Comparison of ENCODE assay signal across 1 cellular context in the genomic region with DNA sequence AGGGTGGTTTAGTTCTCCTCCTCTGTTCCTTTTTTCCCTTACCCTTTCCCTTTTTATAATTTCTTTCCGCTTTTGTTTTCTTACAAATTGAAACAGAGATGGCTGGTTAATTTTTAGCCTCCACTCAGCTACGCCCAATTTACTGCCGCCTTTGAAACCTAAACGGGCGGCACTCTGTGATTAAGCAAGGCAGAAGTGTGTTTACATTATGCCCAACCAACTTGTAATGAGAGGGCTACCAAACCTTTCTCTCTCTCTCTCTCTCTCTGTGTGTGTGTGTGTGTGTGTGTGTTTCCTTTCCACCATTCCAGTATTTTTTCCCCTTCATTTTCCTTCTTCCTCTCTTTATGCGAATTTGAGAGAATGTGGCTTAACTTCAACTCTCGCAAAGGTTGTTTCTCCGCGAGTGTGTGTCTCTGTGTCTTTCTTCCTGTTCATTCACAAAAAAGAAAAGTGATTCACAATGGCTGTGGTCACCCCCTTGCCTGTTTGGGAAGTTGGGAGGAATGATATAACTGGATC.
TF ChIP-seq lines count a peak whose summit lies in the region.

No MANE protein-coding gene starts in this region.

TF ChIP-seq in HepG2, 621 proteins besides CTCF, POLR2A, EP300 and RAD21 (continued from another document and continues in another):
- TF ChIP-seq, protein P1, sequence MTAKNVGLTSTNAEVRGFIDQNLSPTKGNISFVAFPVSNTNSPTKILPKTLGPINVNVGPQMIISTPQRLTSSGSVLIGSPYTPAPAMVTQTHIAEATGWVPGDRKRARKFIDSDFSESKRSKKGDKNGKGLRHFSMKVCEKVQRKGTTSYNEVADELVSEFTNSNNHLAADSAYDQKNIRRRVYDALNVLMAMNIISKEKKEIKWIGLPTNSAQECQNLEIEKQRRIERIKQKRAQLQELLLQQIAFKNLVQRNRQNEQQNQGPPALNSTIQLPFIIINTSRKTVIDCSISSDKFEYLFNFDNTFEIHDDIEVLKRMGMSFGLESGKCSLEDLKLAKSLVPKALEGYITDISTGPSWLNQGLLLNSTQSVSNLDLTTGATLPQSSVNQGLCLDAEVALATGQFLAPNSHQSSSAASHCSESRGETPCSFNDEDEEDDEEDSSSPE (CRISPR knock-in tag; IDR thresholded peaks at IDR 0.05): peak; percentile 68
- no peak for TF ChIP-seq DR1 (CRISPR knock-in tag; IDR thresholded peaks at IDR 0.05)
- TF ChIP-seq, protein P2, sequence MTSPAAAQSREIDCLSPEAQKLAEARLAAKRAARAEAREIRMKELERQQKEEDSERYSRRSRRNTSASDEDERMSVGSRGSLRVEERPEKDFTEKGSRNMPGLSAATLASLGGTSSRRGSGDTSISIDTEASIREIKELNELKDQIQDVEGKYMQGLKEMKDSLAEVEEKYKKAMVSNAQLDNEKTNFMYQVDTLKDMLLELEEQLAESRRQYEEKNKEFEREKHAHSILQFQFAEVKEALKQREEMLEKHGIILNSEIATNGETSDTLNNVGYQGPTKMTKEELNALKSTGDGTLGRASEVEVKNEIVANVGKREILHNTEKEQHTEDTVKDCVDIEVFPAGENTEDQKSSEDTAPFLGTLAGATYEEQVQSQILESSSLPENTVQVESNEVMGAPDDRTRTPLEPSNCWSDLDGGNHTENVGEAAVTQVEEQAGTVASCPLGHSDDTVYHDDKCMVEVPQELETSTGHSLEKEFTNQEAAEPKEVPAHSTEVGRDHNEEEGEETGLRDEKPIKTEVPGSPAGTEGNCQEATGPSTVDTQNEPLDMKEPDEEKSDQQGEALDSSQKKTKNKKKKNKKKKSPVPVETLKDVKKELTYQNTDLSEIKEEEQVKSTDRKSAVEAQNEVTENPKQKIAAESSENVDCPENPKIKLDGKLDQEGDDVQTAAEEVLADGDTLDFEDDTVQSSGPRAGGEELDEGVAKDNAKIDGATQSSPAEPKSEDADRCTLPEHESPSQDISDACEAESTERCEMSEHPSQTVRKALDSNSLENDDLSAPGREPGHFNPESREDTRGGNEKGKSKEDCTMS (CRISPR knock-in tag; conservative IDR thresholded peaks at IDR 0.05): no peak
- TF ChIP-seq TCF12 (IDR thresholded peaks at IDR 0.05): no peak
- no peak for TF ChIP-seq TCF12 (CRISPR knock-in tag; IDR thresholded peaks at IDR 0.05)
- TF ChIP-seq LCORL (IDR thresholded peaks at IDR 0.05): peak; percentile 95
- TF ChIP-seq LCORL (CRISPR knock-in tag; IDR thresholded peaks at IDR 0.05): peak; percentile 87; the same call in 1 of the 2 replicates
- TF ChIP-seq, protein P3, sequence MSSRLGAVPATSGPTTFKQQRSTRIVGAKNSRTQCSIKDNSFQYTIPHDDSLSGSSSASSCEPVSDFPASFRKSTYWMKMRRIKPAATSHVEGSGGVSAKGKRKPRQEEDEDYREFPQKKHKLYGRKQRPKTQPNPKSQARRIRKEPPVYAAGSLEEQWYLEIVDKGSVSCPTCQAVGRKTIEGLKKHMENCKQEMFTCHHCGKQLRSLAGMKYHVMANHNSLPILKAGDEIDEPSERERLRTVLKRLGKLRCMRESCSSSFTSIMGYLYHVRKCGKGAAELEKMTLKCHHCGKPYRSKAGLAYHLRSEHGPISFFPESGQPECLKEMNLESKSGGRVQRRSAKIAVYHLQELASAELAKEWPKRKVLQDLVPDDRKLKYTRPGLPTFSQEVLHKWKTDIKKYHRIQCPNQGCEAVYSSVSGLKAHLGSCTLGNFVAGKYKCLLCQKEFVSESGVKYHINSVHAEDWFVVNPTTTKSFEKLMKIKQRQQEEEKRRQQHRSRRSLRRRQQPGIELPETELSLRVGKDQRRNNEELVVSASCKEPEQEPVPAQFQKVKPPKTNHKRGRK (CRISPR knock-in tag; IDR thresholded peaks at IDR 0.05): 0 out of 2 replicates have a peak, but pooled peaks have one; percentile 23
- TF ChIP-seq, protein P4, sequence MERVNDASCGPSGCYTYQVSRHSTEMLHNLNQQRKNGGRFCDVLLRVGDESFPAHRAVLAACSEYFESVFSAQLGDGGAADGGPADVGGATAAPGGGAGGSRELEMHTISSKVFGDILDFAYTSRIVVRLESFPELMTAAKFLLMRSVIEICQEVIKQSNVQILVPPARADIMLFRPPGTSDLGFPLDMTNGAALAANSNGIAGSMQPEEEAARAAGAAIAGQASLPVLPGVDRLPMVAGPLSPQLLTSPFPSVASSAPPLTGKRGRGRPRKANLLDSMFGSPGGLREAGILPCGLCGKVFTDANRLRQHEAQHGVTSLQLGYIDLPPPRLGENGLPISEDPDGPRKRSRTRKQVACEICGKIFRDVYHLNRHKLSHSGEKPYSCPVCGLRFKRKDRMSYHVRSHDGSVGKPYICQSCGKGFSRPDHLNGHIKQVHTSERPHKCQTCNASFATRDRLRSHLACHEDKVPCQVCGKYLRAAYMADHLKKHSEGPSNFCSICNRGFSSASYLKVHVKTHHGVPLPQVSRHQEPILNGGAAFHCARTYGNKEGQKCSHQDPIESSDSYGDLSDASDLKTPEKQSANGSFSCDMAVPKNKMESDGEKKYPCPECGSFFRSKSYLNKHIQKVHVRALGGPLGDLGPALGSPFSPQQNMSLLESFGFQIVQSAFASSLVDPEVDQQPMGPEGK (CRISPR knock-in tag; IDR thresholded peaks at IDR 0.05): peak; percentile 79
- TF ChIP-seq, protein P5, sequence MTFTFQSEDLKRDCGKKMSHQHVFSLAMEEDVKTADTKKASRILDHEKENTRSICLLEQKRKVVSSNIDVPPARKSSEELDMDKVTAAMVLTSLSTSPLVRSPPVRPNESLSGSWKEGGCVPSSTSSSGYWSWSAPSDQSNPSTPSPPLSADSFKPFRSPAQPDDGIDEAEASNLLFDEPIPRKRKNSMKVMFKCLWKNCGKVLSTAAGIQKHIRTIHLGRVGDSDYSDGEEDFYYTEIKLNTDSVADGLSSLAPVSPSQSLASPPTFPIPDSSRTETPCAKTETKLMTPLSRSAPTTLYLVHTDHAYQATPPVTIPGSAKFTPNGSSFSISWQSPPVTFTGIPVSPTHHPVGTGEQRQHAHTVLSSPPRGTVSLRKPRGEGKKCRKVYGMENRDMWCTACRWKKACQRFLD (CRISPR knock-in tag; IDR thresholded peaks at IDR 0.05; ENCODE audit: borderline replicate concordance): no peak
- peak; percentile 55; the same call in 1 of the 2 replicates for TF ChIP-seq ETV5 (CRISPR knock-in tag; IDR thresholded peaks at IDR 0.05; ENCODE audit: borderline replicate concordance)
- TF ChIP-seq, protein P6, sequence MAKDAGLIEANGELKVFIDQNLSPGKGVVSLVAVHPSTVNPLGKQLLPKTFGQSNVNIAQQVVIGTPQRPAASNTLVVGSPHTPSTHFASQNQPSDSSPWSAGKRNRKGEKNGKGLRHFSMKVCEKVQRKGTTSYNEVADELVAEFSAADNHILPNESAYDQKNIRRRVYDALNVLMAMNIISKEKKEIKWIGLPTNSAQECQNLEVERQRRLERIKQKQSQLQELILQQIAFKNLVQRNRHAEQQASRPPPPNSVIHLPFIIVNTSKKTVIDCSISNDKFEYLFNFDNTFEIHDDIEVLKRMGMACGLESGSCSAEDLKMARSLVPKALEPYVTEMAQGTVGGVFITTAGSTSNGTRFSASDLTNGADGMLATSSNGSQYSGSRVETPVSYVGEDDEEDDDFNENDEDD (CRISPR knock-in tag; IDR thresholded peaks at IDR 0.05; ENCODE audit: borderline replicate concordance): peak; percentile 46; the same call in 1 of the 2 replicates
- no peak for TF ChIP-seq GTF2F1 (IDR thresholded peaks at IDR 0.05; ENCODE audit: low read length)
- no peak for TF ChIP-seq BRCA1 (CRISPR knock-in tag; IDR thresholded peaks at IDR 0.05)
- TF ChIP-seq, protein P7, sequence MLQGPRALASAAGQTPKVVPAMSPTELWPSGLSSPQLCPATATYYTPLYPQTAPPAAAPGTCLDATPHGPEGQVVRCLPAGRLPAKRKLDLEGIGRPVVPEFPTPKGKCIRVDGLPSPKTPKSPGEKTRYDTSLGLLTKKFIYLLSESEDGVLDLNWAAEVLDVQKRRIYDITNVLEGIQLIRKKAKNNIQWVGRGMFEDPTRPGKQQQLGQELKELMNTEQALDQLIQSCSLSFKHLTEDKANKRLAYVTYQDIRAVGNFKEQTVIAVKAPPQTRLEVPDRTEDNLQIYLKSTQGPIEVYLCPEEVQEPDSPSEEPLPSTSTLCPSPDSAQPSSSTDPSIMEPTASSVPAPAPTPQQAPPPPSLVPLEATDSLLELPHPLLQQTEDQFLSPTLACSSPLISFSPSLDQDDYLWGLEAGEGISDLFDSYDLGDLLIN (CRISPR knock-in tag; IDR thresholded peaks at IDR 0.05; ENCODE audit: borderline replicate concordance): no peak
- TF ChIP-seq ZNF790 (CRISPR knock-in tag; IDR thresholded peaks at IDR 0.05; ENCODE audit: borderline replicate concordance): no peak
- TF ChIP-seq, protein P8, sequence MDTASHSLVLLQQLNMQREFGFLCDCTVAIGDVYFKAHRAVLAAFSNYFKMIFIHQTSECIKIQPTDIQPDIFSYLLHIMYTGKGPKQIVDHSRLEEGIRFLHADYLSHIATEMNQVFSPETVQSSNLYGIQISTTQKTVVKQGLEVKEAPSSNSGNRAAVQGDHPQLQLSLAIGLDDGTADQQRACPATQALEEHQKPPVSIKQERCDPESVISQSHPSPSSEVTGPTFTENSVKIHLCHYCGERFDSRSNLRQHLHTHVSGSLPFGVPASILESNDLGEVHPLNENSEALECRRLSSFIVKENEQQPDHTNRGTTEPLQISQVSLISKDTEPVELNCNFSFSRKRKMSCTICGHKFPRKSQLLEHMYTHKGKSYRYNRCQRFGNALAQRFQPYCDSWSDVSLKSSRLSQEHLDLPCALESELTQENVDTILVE (CRISPR knock-in tag; IDR thresholded peaks at IDR 0.05): peak; percentile 91
- TF ChIP-seq, protein P9, sequence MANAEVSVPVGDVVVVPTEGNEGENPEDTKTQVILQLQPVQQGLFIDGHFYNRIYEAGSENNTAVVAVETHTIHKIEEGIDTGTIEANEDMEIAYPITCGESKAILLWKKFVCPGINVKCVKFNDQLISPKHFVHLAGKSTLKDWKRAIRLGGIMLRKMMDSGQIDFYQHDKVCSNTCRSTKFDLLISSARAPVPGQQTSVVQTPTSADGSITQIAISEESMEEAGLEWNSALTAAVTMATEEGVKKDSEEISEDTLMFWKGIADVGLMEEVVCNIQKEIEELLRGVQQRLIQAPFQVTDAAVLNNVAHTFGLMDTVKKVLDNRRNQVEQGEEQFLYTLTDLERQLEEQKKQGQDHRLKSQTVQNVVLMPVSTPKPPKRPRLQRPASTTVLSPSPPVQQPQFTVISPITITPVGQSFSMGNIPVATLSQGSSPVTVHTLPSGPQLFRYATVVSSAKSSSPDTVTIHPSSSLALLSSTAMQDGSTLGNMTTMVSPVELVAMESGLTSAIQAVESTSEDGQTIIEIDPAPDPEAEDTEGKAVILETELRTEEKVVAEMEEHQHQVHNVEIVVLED (CRISPR knock-in tag; IDR thresholded peaks at IDR 0.05; ENCODE audit: borderline replicate concordance): peak; percentile 34; the same call in 1 of the 2 replicates
- TF ChIP-seq ZNF777 (CRISPR knock-in tag; IDR thresholded peaks at IDR 0.05): no peak
- TF ChIP-seq, protein P10, sequence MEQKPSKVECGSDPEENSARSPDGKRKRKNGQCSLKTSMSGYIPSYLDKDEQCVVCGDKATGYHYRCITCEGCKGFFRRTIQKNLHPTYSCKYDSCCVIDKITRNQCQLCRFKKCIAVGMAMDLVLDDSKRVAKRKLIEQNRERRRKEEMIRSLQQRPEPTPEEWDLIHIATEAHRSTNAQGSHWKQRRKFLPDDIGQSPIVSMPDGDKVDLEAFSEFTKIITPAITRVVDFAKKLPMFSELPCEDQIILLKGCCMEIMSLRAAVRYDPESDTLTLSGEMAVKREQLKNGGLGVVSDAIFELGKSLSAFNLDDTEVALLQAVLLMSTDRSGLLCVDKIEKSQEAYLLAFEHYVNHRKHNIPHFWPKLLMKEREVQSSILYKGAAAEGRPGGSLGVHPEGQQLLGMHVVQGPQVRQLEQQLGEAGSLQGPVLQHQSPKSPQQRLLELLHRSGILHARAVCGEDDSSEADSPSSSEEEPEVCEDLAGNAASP (CRISPR knock-in tag; IDR thresholded peaks at IDR 0.05; ENCODE audit: borderline replicate concordance): peak; percentile 76; the same call in 1 of the 2 replicates
- TF ChIP-seq CREM (IDR thresholded peaks at IDR 0.05): peak; percentile 70
- TF ChIP-seq CREM (CRISPR knock-in tag; IDR thresholded peaks at IDR 0.05): no peak
- no peak for TF ChIP-seq EED (CRISPR knock-in tag; IDR thresholded peaks at IDR 0.05)
- peak; percentile 83 for TF ChIP-seq ASH2L (IDR thresholded peaks at IDR 0.05; ENCODE audit: insufficient read length, low read depth, low read length)
- TF ChIP-seq, protein P11, sequence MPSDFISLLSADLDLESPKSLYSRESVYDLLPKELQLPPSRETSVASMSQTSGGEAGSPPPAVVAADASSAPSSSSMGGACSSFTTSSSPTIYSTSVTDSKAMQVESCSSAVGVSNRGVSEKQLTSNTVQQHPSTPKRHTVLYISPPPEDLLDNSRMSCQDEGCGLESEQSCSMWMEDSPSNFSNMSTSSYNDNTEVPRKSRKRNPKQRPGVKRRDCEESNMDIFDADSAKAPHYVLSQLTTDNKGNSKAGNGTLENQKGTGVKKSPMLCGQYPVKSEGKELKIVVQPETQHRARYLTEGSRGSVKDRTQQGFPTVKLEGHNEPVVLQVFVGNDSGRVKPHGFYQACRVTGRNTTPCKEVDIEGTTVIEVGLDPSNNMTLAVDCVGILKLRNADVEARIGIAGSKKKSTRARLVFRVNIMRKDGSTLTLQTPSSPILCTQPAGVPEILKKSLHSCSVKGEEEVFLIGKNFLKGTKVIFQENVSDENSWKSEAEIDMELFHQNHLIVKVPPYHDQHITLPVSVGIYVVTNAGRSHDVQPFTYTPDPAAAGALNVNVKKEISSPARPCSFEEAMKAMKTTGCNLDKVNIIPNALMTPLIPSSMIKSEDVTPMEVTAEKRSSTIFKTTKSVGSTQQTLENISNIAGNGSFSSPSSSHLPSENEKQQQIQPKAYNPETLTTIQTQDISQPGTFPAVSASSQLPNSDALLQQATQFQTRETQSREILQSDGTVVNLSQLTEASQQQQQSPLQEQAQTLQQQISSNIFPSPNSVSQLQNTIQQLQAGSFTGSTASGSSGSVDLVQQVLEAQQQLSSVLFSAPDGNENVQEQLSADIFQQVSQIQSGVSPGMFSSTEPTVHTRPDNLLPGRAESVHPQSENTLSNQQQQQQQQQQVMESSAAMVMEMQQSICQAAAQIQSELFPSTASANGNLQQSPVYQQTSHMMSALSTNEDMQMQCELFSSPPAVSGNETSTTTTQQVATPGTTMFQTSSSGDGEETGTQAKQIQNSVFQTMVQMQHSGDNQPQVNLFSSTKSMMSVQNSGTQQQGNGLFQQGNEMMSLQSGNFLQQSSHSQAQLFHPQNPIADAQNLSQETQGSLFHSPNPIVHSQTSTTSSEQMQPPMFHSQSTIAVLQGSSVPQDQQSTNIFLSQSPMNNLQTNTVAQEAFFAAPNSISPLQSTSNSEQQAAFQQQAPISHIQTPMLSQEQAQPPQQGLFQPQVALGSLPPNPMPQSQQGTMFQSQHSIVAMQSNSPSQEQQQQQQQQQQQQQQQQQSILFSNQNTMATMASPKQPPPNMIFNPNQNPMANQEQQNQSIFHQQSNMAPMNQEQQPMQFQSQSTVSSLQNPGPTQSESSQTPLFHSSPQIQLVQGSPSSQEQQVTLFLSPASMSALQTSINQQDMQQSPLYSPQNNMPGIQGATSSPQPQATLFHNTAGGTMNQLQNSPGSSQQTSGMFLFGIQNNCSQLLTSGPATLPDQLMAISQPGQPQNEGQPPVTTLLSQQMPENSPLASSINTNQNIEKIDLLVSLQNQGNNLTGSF (CRISPR knock-in tag; IDR thresholded peaks at IDR 0.05): no peak
- TF ChIP-seq MIXL1 (CRISPR knock-in tag; IDR thresholded peaks at IDR 0.05): peak; percentile 91
- TF ChIP-seq POGZ (CRISPR knock-in tag; IDR thresholded peaks at IDR 0.05): no peak
- TF ChIP-seq RXRB (CRISPR knock-in tag; IDR thresholded peaks at IDR 0.05; ENCODE audit: borderline replicate concordance): peak; percentile 86
- peak; percentile 88 for TF ChIP-seq ELF3 (CRISPR knock-in tag; IDR thresholded peaks at IDR 0.05)
- peak; percentile 97 for TF ChIP-seq CCAR2 (optimal IDR thresholded peaks at IDR 0.05; ENCODE audit: low read depth, low read length)
- TF ChIP-seq HNRNPUL1 (IDR thresholded peaks at IDR 0.05; ENCODE audit: low read depth, low read length): 0 out of 2 replicates have a peak, but pooled peaks have one; percentile 41
- TF ChIP-seq PITX1 (CRISPR knock-in tag; IDR thresholded peaks at IDR 0.05): peak; percentile 64; the same call in 1 of the 2 replicates
